ENCODE assay signal across 8 cellular contexts in the genomic region with DNA sequence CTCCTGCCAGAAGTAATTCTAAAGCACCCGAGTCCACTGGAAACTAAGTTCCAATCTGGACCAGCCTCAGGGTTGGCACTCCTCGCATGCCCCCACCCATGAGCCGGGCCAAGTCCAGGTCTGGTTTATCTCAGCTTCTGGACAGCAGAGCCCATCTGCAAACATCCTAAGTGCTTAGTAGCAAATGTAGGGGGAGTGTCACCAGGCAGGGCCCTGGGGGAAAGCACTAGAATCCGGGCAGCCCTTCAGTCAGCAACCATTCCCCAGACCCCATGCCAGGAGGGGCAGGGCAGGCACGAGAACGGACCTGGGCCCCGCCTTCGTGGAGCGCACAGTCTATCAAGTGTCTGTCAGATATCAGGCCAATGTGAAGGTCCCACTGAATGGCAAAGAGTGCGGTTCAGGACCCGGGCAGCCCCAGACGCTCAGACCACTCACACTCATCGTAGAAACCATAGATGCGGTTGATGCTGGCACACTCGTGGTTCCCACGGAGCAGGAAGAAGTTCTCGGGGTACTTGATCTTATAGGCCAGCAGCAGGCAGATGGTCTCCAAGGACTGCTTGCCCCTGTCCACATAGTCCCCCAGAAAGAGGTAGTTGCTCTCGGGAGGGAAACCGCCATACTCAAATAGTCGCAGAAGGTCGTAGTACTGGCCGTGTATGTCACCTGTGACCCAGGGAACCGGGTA. TPM values are rescaled to one million over a fixed set of nuclear protein-coding genes. Genes with fewer than 3 reads are reported as not detected.
DNase-seq lines count a peak whose midpoint lies in the region; ATAC-seq and TF ChIP-seq lines count a peak whose summit lies in the region.

No MANE protein-coding gene starts in this region.

- no peak for TF ChIP-seq CTCF in brain microvascular endothelial cell (IDR thresholded peaks at IDR 0.05; ENCODE audit: low read depth, low read length, missing control alignments)
- no peak for TF ChIP-seq CTCF in lower lobe of right lung (IDR thresholded peaks at IDR 0.05)
- TF ChIP-seq CTCF in upper lobe of right lung (IDR thresholded peaks at IDR 0.05): no peak

- ATAC-seq in lower lobe of right lung: no peak
- ATAC-seq in upper lobe of right lung: no peak
- ATAC-seq in GM21360 (IDR thresholded peaks at IDR 0.05; ENCODE audit: unreplicated experiment): no peak

- CTCF ChIA-PET in activated CD4-positive, alpha-beta T cell treated with anti-CD3 and anti-CD28 coated beads, Interleukin-2, amount 10 ng/mL, durations not matched to agents 7 days and 5 days (lab: Charles Lee): interaction anchor here (0.6 to 38.4 kb wide), 24 partner anchors 8 to 318 kb away, joined by 3 to 841 read pairs (median 6); a partner anchor contains a TSS

- intact Hi-C loops in lower lobe of right lung (cut with DNase I) (no loop called here), upper lobe of right lung (cut with DNase I) (loop anchor here (10.0 kb wide), 1 partner anchor 104 kb away; a partner anchor contains a TSS)

- POLR2A ChIA-PET in activated CD4-positive, alpha-beta T cell treated with anti-CD3 and anti-CD28 coated beads, Interleukin-2, amount 10 ng/mL, durations not matched to agents 7 days and 5 days (lab: Charles Lee): interaction anchor here (0.6 to 2.2 kb wide), 3 partner anchors 8 to 170 kb away, joined by 3 to 10 read pairs (median 6); a partner anchor contains a TSS

- no peak overlapping the region for H3K27ac ChIP-seq in brain microvascular endothelial cell
- peak overlapping the region; percentile 94 for H3K27ac ChIP-seq in lower lobe of right lung
- H3K27ac ChIP-seq in upper lobe of right lung: peak overlapping the region; percentile 93

- H3K9me3 ChIP-seq in lower lobe of right lung: no peaks in the 10 kb centered on the region
- H3K9me3 ChIP-seq in upper lobe of right lung: no peaks in the 10 kb centered on the region

- DNase-seq in activated CD4-positive, alpha-beta T cell treated with anti-CD3 and anti-CD28 coated beads, Interleukin-2, amount 10 ng/mL, durations not matched to agents 7 days and 5 days: no peak
- DNase-seq in activated CD4-positive, alpha-beta T cell treated with anti-CD3 and anti-CD28 coated beads, Interleukin-2, amount 50 U/mL, for 1 hour: no peak
- DNase-seq in brain microvascular endothelial cell: no peak
- no peak for DNase-seq in lower lobe of right lung
- no peak for DNase-seq in upper lobe of right lung
- no peak for DNase-seq in SW 1271 (lab: John Stamatoyannopoulos, UW)
- DNase-seq in NCI-H82 (lab: John Stamatoyannopoulos, UW): no peak

- peak overlapping the region; percentile 63 for H3K27ac Mint-ChIP-seq in activated CD4-positive, alpha-beta T cell treated with anti-CD3 and anti-CD28 coated beads, Interleukin-2, amount 10 ng/mL, durations not matched to agents 7 days and 5 days

- peaks cover 50% of the 10 kb centered on the region for H3K4me1 ChIP-seq in lower lobe of right lung
- H3K4me1 ChIP-seq in upper lobe of right lung: peaks cover 40% of the 10 kb centered on the region

- peak overlapping the region; percentile 85 for H3K4me3 Mint-ChIP-seq in activated CD4-positive, alpha-beta T cell treated with anti-CD3 and anti-CD28 coated beads, Interleukin-2, amount 10 ng/mL, durations not matched to agents 7 days and 5 days

- no peaks in the 10 kb centered on the region for H3K27me3 ChIP-seq in brain microvascular endothelial cell (replicated peaks)
- H3K27me3 ChIP-seq in lower lobe of right lung (ENCODE audit: low read depth): no peaks in the 10 kb centered on the region
- H3K27me3 ChIP-seq in upper lobe of right lung: no peaks in the 10 kb centered on the region

- H3K36me3 Mint-ChIP-seq in activated CD4-positive, alpha-beta T cell treated with anti-CD3 and anti-CD28 coated beads, Interleukin-2, amount 10 ng/mL, durations not matched to agents 7 days and 5 days (ENCODE audit: low read depth): peaks cover 53% of the 10 kb centered on the region

- in situ Hi-C loops in brain microvascular endothelial cell (cut with HindIII; ENCODE audit: low pct_ligation_motif_present, low sequenced_read_pairs): no loop called here

- H3K4me3 ChIP-seq in brain microvascular endothelial cell (ENCODE audit: low read depth, low read length) (peak overlapping the region; percentile 85), lower lobe of right lung (peak overlapping the region; percentile 98), upper lobe of right lung (peak overlapping the region; percentile 98)

- no peaks in the 10 kb centered on the region for H3K27me3 Mint-ChIP-seq in activated CD4-positive, alpha-beta T cell treated with anti-CD3 and anti-CD28 coated beads, Interleukin-2, amount 10 ng/mL, durations not matched to agents 7 days and 5 days

- peaks cover 31% of the 10 kb centered on the region for H3K36me3 ChIP-seq in brain microvascular endothelial cell (replicated peaks)
- peaks cover 52% of the 10 kb centered on the region for H3K36me3 ChIP-seq in lower lobe of right lung
- peaks cover 51% of the 10 kb centered on the region for H3K36me3 ChIP-seq in upper lobe of right lung

- peaks cover 55% of the 10 kb centered on the region for H3K4me1 Mint-ChIP-seq in activated CD4-positive, alpha-beta T cell treated with anti-CD3 and anti-CD28 coated beads, Interleukin-2, amount 10 ng/mL, durations not matched to agents 7 days and 5 days

- no peaks in the 10 kb centered on the region for H3K9me3 Mint-ChIP-seq in activated CD4-positive, alpha-beta T cell treated with anti-CD3 and anti-CD28 coated beads, Interleukin-2, amount 10 ng/mL, durations not matched to agents 7 days and 5 days

RNA-seq across cellular contexts. Expression of a gene that starts 1.3 kb away (rescaled TPM):
- total RNA-seq in activated CD4-positive, alpha-beta T cell treated with anti-CD3 and anti-CD28 coated beads, Interleukin-2, amount 10 ng/mL, durations not matched to agents 7 days and 5 days: 100 to 1,000 TPM; 301 to 331 TPM
- total RNA-seq in lower lobe of right lung: 144 TPM
- total RNA-seq in upper lobe of right lung: 134 TPM

RNA-seq across cellular contexts. Expression of a gene that starts 3.5 kb away (rescaled TPM):
- 100 to 1,000 TPM; 256 to 323 TPM for total RNA-seq in activated CD4-positive, alpha-beta T cell treated with anti-CD3 and anti-CD28 coated beads, Interleukin-2, amount 10 ng/mL, durations not matched to agents 7 days and 5 days
- total RNA-seq in lower lobe of right lung (45.3 TPM), upper lobe of right lung (26.8 TPM)

RNA-seq across cellular contexts. Expression of a gene that starts 8.6 kb away (rescaled TPM):
- 10 to 100 TPM; 49.3 to 53.7 TPM for total RNA-seq in activated CD4-positive, alpha-beta T cell treated with anti-CD3 and anti-CD28 coated beads, Interleukin-2, amount 10 ng/mL, durations not matched to agents 7 days and 5 days
- total RNA-seq in lower lobe of right lung (28.9 TPM), upper lobe of right lung (20.7 TPM)

RNA-seq across cellular contexts. Expression of a gene that starts 15.1 kb away (rescaled TPM):
- 1 to 10 TPM; 1.2 to 1.9 TPM for total RNA-seq in activated CD4-positive, alpha-beta T cell treated with anti-CD3 and anti-CD28 coated beads, Interleukin-2, amount 10 ng/mL, durations not matched to agents 7 days and 5 days
- total RNA-seq in lower lobe of right lung (0.71 TPM), upper lobe of right lung (2.7 TPM)

RNA-seq across cellular contexts. Expression of a gene that starts 27.0 kb away (rescaled TPM):
- under 1 TPM; 0.10 to 0.17 TPM for total RNA-seq in activated CD4-positive, alpha-beta T cell treated with anti-CD3 and anti-CD28 coated beads, Interleukin-2, amount 10 ng/mL, durations not matched to agents 7 days and 5 days
- total RNA-seq in lower lobe of right lung: 3.7 TPM
- 4.0 TPM for total RNA-seq in upper lobe of right lung
